1 cellular context compared by ENCODE assay signal in the genomic region with DNA sequence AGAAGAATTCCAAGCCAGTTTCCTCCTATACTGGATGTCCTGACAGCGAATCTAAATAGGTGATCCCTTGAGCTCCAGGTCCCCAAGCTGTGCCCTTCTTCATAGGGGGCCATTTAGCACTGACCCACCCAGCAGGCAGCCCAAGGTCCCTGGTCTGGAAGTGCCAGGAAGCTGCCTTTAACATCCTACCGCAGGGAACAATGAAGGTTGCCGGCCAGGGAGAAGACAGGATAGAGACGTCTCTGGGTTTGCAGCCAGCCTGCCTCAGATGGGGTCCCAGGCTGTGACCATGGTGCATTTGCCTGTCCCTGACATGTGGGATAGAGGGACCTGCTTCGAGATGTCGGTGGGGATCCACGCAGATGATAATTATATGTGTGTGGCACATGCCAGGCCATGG.
TF ChIP-seq lines count a peak whose summit lies in the region.

No MANE protein-coding gene starts in this region.

TF ChIP-seq in H1, 55 proteins besides CTCF, POLR2A, EP300 and RAD21:
- TF ChIP-seq RBBP5 (IDR thresholded peaks at IDR 0.05; ENCODE audit: borderline replicate concordance, low read depth, low read length) (no peak), JUN (IDR thresholded peaks at IDR 0.05; ENCODE audit: low read depth, low read length) (no peak), SIRT6 (IDR thresholded peaks at IDR 0.05; ENCODE audit: low read length) (no peak), CEBPB (IDR thresholded peaks at IDR 0.05; ENCODE audit: low read depth, low read length) (no peak), TEAD4 (IDR thresholded peaks at IDR 0.05; ENCODE audit: low read depth, low read length) (no peak)
